8 cellular contexts compared by ENCODE assay signal in genomic region chrX:1453951-1454785, GRCh38. TPM values are rescaled to one million over a fixed set of nuclear protein-coding genes. Genes with fewer than 3 reads are reported as not detected.
DNase-seq lines count a peak whose midpoint lies in the region; ATAC-seq, FAIRE-seq and TF ChIP-seq lines count a peak whose summit lies in the region.

No MANE protein-coding gene starts in this region.

- no peak overlapping the region for H3K27ac Mint-ChIP-seq in nephron progenitor cell

- H3K27ac ChIP-seq in stomach: peak overlapping the region; percentile 42 to 97 (median 92)
- no peak overlapping the region for H3K27ac ChIP-seq in substantia nigra (ENCODE audit: low read depth, low read length, poor library complexity, severe bottlenecking)

- peak overlapping the region; percentile 23 for H3K4me3 Mint-ChIP-seq in nephron progenitor cell

- TF ChIP-seq EP300 in stomach (IDR thresholded peaks at IDR 0.05): no peak

- FAIRE-seq in HTR-8/SVneo (lab: Jason Lieb, UNC): no peak

- peak overlapping the region; percentile 66 to 90 (median 72) for H3K4me3 ChIP-seq in stomach

- no peak for TF ChIP-seq POLR2A in stomach (IDR thresholded peaks at IDR 0.05)

- ATAC-seq in GM19468 (IDR thresholded peaks at IDR 0.05; ENCODE audit: extremely low read depth, unreplicated experiment): peak; percentile 16
- peak; percentile 33 for ATAC-seq in esophagus mucosa

- H3K9me3 Mint-ChIP-seq in nephron progenitor cell: peaks cover 11% of the 10 kb centered on the region

- H3K36me3 ChIP-seq in stomach: no peaks in the 10 kb centered on the region

- DNase-seq in Ammon's horn (ENCODE audit: low spot score): peak; percentile 86
- peak; percentile 76 for DNase-seq in HTR-8/SVneo (ENCODE audit: insufficient read length, low spot score)
- DNase-seq in activated CD8-positive, alpha-beta memory T cell treated with anti-CD3 and anti-CD28 coated beads for 4 hours (ENCODE audit: low read depth in 2 of 2): peak; percentile 79 to 88
- peak; percentile 92 for DNase-seq in nephron progenitor cell
- peak; percentile 88 for DNase-seq in stomach
- no peak for DNase-seq in substantia nigra (lab: John Stamatoyannopoulos, UW)

- no peaks in the 10 kb centered on the region for H3K9me3 ChIP-seq in stomach

- H3K4me1 ChIP-seq in stomach: peaks cover 17 to 35% (median 29%) of the 10 kb centered on the region in 4 donors

- intact Hi-C loops in stomach (cut with DNase I; ENCODE audit: low total_unique reads): loop anchor here (10.0 kb wide), 2 partner anchors 59 to 1151 kb away; partner anchors contain the start of gene SLC25A6

- no peaks in the 10 kb centered on the region for H3K27me3 ChIP-seq in stomach

- H3K36me3 Mint-ChIP-seq in nephron progenitor cell (ENCODE audit: low read depth): peaks cover 11% of the 10 kb centered on the region

- TF ChIP-seq CTCF in nephron progenitor cell (IDR thresholded peaks at IDR 0.05) (peak; percentile 93), stomach (IDR thresholded peaks at IDR 0.05) (peak in 5 of 7 experiments; percentile 83 to 97 (median 92))

- peaks cover 7% of the 10 kb centered on the region for H3K27me3 Mint-ChIP-seq in nephron progenitor cell (ENCODE audit: low read depth, poor library complexity)

- 3 to 6% (median 5%) methylated on average over 29 to 45 of the region's 45 CpGs for WGBS in stomach, 5 donors

- H3K4me1 Mint-ChIP-seq in nephron progenitor cell: no peaks in the 10 kb centered on the region

RNA-seq across cellular contexts. Expression of gene ASMTL, which starts 1.5 kb away (rescaled TPM):
- total RNA-seq in esophagus mucosa (8.1 TPM), stomach (10 to 100 TPM in 3 of 5 donors, 1 to 10 TPM in 2; 5.8 to 45.8 (median 14.0) TPM)
- polyA plus RNA-seq in stomach: 10 to 100 TPM; 14.9 to 29.3 (median 24.4) TPM

Comparison
In these comparisons a context has a peak if more than half of its experiments do, and no peak if none do; other contexts are left out.
1. DNase-seq: peak in Ammon's horn (single experiment), HTR-8/SVneo (single experiment), activated CD8-positive, alpha-beta memory T cell treated with anti-CD3 and anti-CD28 coated beads for 4 hours (2 of 2), nephron progenitor cell (single experiment) and stomach (single experiment); none in substantia nigra (0 of 49).